ENCODE assay signal across 17 cellular contexts in genomic region chr3:150374975-150375374, GRCh38. TPM values are rescaled to one million over a fixed set of nuclear protein-coding genes. Genes with fewer than 3 reads are reported as not detected.
A peak's percentile ranks its signal among the peaks of the same experiment; 100 is the strongest.
DNase-seq lines count a peak whose midpoint lies in the region; ATAC-seq and TF ChIP-seq lines count a peak whose summit lies in the region.
"Had no signal": no experiment of that assay in that cellular context is flagged by ENCODE, and none has a peak within 500 bp of the region (broad histone marks: within the 10 kb centered on the region; RNA-seq: fewer than 3 reads in every experiment).

No MANE protein-coding gene starts in this region.

- no peaks in the 10 kb centered on the region for H3K36me3 Mint-ChIP-seq in chondrocyte (ENCODE audit: low read depth)
- no peaks in the 10 kb centered on the region for H3K36me3 Mint-ChIP-seq in type B pancreatic cell
- H3K36me3 Mint-ChIP-seq: CD8-positive, alpha-beta memory T cell; IgD-negative memory B cell had no signal

- CTCF ChIA-PET in HEK293 (lab: Yijun Ruan, JAX), result no interaction called here

- no peaks in the 10 kb centered on the region for H3K36me3 ChIP-seq in HEK293 (ENCODE audit: control insufficient read depth in 2 of 2, insufficient read depth in 1 of 2, low read length in 2 of 2)
- no peaks in the 10 kb centered on the region for H3K36me3 ChIP-seq in RWPE2 (ENCODE audit: low read depth)
- H3K36me3 ChIP-seq: BLaER1 had no signal

- DNase-seq in RWPE2 (ENCODE audit: low spot score) (no peak), chondrocyte (ENCODE audit: low spot score) (no peak), type B pancreatic cell (ENCODE audit: extremely low spot score, unreplicated experiment) (no peak), T1000 (lab: John Stamatoyannopoulos, UW) (no peak), cerebellum (ENCODE audit: low spot score) (no peak)
- DNase-seq: AML-193; Caco-2; CD8-positive, alpha-beta memory T cell; DND-41; GDM1; H7 had no signal

- TF ChIP-seq CTCF in HEK293 (tag by site-specific recombination; IDR thresholded peaks at IDR 0.05) (no peak), RWPE2 (IDR thresholded peaks at IDR 0.05; ENCODE audit: poor library complexity, severe bottlenecking) (no peak), chondrocyte (IDR thresholded peaks at IDR 0.05) (no peak), type B pancreatic cell (conservative IDR thresholded peaks at IDR 0.05) (no peak)

- no peaks in the 10 kb centered on the region for H3K27me3 ChIP-seq in RWPE2 (ENCODE audit: insufficient read depth, poor library complexity, severe bottlenecking)
- H3K27me3 ChIP-seq: BLaER1 had no signal

- no peaks in the 10 kb centered on the region for H3K27me3 Mint-ChIP-seq in chondrocyte (ENCODE audit: low read depth)
- H3K27me3 Mint-ChIP-seq in type B pancreatic cell, result no peaks in the 10 kb centered on the region
- H3K27me3 Mint-ChIP-seq: CD8-positive, alpha-beta memory T cell; IgD-negative memory B cell had no signal

- ATAC-seq in RWPE2 (ENCODE audit: low read depth) (no peak), GM21447 (IDR thresholded peaks at IDR 0.05; ENCODE audit: unreplicated experiment) (no peak)
- ATAC-seq: A549, GM23338 had no signal

- H3K27ac Mint-ChIP-seq in chondrocyte (ENCODE audit: unreplicated experiment) (peak overlapping the region; percentile 58), type B pancreatic cell (peak overlapping the region; percentile 52)
- H3K27ac Mint-ChIP-seq: CD8-positive, alpha-beta memory T cell; GM23338; IgD-negative memory B cell had no signal

- H3K9me3 Mint-ChIP-seq in chondrocyte (ENCODE audit: low read depth) (no peaks in the 10 kb centered on the region), type B pancreatic cell (peaks cover 13% of the 10 kb centered on the region)

- no peak overlapping the region for H3K4me3 ChIP-seq in HEK293 (ENCODE audit: low read depth, low read length)
- no peak overlapping the region for H3K4me3 ChIP-seq in RWPE2 (ENCODE audit: severe bottlenecking)
- H3K4me3 ChIP-seq: A549, BLaER1, GM23338 had no signal

- H3K4me1 Mint-ChIP-seq in chondrocyte (ENCODE audit: low read depth) (peaks cover 48% of the 10 kb centered on the region), type B pancreatic cell (ENCODE audit: unreplicated experiment) (peaks cover 42% of the 10 kb centered on the region)

- H3K4me1 ChIP-seq in HEK293 (ENCODE audit: control insufficient read depth, insufficient read depth, low read length), result no peaks in the 10 kb centered on the region
- H3K4me1 ChIP-seq in RWPE2 (ENCODE audit: insufficient read depth, poor library complexity, severe bottlenecking), result peaks cover 40% of the 10 kb centered on the region
- H3K4me1 ChIP-seq: BLaER1 had no signal

- H3K4me3 Mint-ChIP-seq in chondrocyte (ENCODE audit: unreplicated experiment) (no peak overlapping the region), type B pancreatic cell (no peak overlapping the region)
- H3K4me3 Mint-ChIP-seq: CD8-positive, alpha-beta memory T cell; GM23338 had no signal

- POLR2A ChIA-PET in HEK293 (lab: Yijun Ruan, JAX), result no interaction called here

- H3K9me3 ChIP-seq in HEK293 (ENCODE audit: control insufficient read depth, insufficient read depth, low read depth, low read length) (no peaks in the 10 kb centered on the region), RWPE2 (ENCODE audit: severe bottlenecking) (no peaks in the 10 kb centered on the region)
- H3K9me3 ChIP-seq: A549, BLaER1, Caco-2 had no signal

- H3K27ac ChIP-seq in HEK293 (ENCODE audit: extremely low read depth, low read depth, low read length), result no peak overlapping the region
- H3K27ac ChIP-seq in RWPE2 (ENCODE audit: poor library complexity, severe bottlenecking), result peak overlapping the region; percentile 11
- H3K27ac ChIP-seq: BLaER1 had no signal

TF ChIP-seq in HEK293, 187 proteins besides CTCF, POLR2A, EP300 and RAD21:
- TF ChIP-seq ZNF664 (tag by site-specific recombination; IDR thresholded peaks at IDR 0.05) (peak; percentile 56; the same call in 1 of the 2 replicates), ZNF391 (tag by site-specific recombination; IDR thresholded peaks at IDR 0.05; ENCODE audit: borderline replicate concordance, low read depth) (no peak), ZNF621 (tag by site-specific recombination; IDR thresholded peaks at IDR 0.05) (no peak)

RNA-seq across cellular contexts. Expression of gene TSC22D2, which starts 33.1 kb away (rescaled TPM):
- 39.8 to 48.2 TPM (median 42.9 TPM) in 3 replicates for total RNA-seq in chondrocyte
- total RNA-seq in type B pancreatic cell (ENCODE audit: low replicate concordance), result 64.4 and 106 TPM in 2 replicates
- total RNA-seq in cerebellum, result 39.0 TPM
